Comparison of ENCODE assay signal across 20 cellular contexts in the genomic region with DNA sequence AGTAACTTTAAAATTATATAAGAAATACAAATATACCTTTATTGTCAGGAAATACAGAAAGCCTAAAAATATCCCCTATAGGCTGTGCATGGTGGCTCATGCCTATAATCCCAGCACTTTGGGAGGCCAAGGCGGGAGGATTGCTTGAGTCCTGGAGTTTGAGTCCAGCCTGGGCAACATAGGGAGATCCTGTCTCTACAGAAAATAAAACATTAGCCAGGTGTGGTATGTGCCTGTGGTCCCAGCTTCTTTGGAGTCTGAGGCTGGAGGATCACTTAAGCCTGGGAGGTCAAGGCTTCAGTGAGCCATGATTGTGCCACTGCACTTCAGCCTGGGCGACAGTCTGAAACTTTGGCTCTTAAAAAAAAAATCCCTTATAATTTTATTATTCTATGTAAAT.
"Had no signal": no experiment of that assay in that cellular context is flagged by ENCODE, and none has a peak within 500 bp of the region (broad histone marks: within the 10 kb centered on the region; RNA-seq: fewer than 3 reads in every experiment).

No MANE protein-coding gene starts in this region.

- H3K4me1 Mint-ChIP-seq: endodermal cell, nephron progenitor cell had no signal

- H3K27ac Mint-ChIP-seq: activated CD4-positive, alpha-beta T cell treated with anti-CD3 and anti-CD28 coated beads, Interleukin-2, amount 10 ng/mL, durations not matched to agents 7 days and 5 days; endodermal cell; nephron progenitor cell had no signal

- H3K9me3 Mint-ChIP-seq: activated CD4-positive, alpha-beta T cell treated with anti-CD3 and anti-CD28 coated beads, Interleukin-2, amount 10 ng/mL, durations not matched to agents 7 days and 5 days; activated naive CD8-positive, alpha-beta T cell treated with anti-CD3 and anti-CD28 coated beads for 36 hours; activated T-helper 1 cell treated with anti-CD3 and anti-CD28 coated beads, Interleukin-12 subunit alpha, Interleukin-12 subunit beta, Interleukin-2, Interleukin-4 antibody, amounts not matched to agents 30 ng/mL and 10 ng/mL and 1 ng/mL, durations not matched to agents 14 hours and 24 hours and 36 hours; endodermal cell; nephron progenitor cell had no signal

- H3K4me3 ChIP-seq: body of pancreas, left ventricle myocardium inferior, transverse colon, uterus had no signal

- H3K4me1 ChIP-seq: uterus had no signal

- H3K9me3 ChIP-seq: body of pancreas, left ventricle myocardium inferior, transverse colon, uterus had no signal

- ATAC-seq: activated CD4-positive, CD25-positive, alpha-beta regulatory T cell treated with anti-CD3 and anti-CD28 coated beads, Interleukin-2, amount 50 U/mL, for 24 hours; body of pancreas had no signal

- H3K27me3 Mint-ChIP-seq: activated CD4-positive, alpha-beta T cell treated with anti-CD3 and anti-CD28 coated beads, Interleukin-2, amount 10 ng/mL, durations not matched to agents 7 days and 5 days; activated naive CD8-positive, alpha-beta T cell treated with anti-CD3 and anti-CD28 coated beads for 36 hours had no signal

- H3K4me3 Mint-ChIP-seq: activated CD4-positive, alpha-beta T cell treated with anti-CD3 and anti-CD28 coated beads, Interleukin-2, amount 10 ng/mL, durations not matched to agents 7 days and 5 days; activated naive CD8-positive, alpha-beta T cell treated with anti-CD3 and anti-CD28 coated beads for 36 hours; activated T-helper 1 cell treated with anti-CD3 and anti-CD28 coated beads, Interleukin-12 subunit alpha, Interleukin-12 subunit beta, Interleukin-2, Interleukin-4 antibody, amounts not matched to agents 30 ng/mL and 10 ng/mL and 1 ng/mL, durations not matched to agents 14 hours and 24 hours and 36 hours; endodermal cell; nephron progenitor cell had no signal

- H3K27ac ChIP-seq: body of pancreas, epithelial cell of prostate, left ventricle myocardium inferior, transverse colon, uterus had no signal

- DNase-seq: activated CD4-positive, alpha-beta T cell treated with anti-CD3 and anti-CD28 coated beads, Interleukin-2, amount 10 ng/mL, durations not matched to agents 7 days and 5 days; activated CD8-positive, alpha-beta memory T cell treated with anti-CD3 and anti-CD28 coated beads for 24 hours; activated naive CD4-positive, alpha-beta T cell; activated naive CD8-positive, alpha-beta T cell treated with anti-CD3 and anti-CD28 coated beads for 36 hours; amniotic stem cell; body of pancreas; endodermal cell; head of caudate nucleus; left ventricle myocardium inferior; nephron progenitor cell; nucleus accumbens; retina; stimulated activated CD4-positive, alpha-beta T cell treated with anti-CD3 and anti-CD28 coated beads, Interleukin-2, amount 100 ng/mL, for 24 hours; stimulated activated naive CD4-positive, alpha-beta T cell treated with Interleukin-2 at 50 U/mL for 16 hours; T1000; transverse colon; uterus had no signal

- H3K27me3 ChIP-seq: body of pancreas, transverse colon, uterus had no signal
